Comparison of ENCODE assay signal across 1 cellular context in genomic region chr2:102622646-102623045, GRCh38.
TF ChIP-seq lines count a peak whose summit lies in the region.

No MANE protein-coding gene starts in this region.

TF ChIP-seq in GM12878, 131 proteins besides CTCF, POLR2A, EP300 and RAD21 (continued from another document):
- TF ChIP-seq HDGF (IDR thresholded peaks at IDR 0.05) (no peak), TARDBP (IDR thresholded peaks at IDR 0.05; ENCODE audit: borderline replicate concordance) (no peak), ZNF207 (IDR thresholded peaks at IDR 0.05; ENCODE audit: borderline replicate concordance) (no peak), ZZZ3 (IDR thresholded peaks at IDR 0.05; ENCODE audit: control insufficient read depth, insufficient read length, low read depth) (no peak), SREBF1 (IDR thresholded peaks at IDR 0.05; ENCODE audit: low read length) (no peak), E2F8 (IDR thresholded peaks at IDR 0.05; ENCODE audit: low read depth, partially characterized antibody) (no peak), YY1 (IDR thresholded peaks at IDR 0.05; ENCODE audit: low read depth, low read length) (no peak), CREB1 (IDR thresholded peaks at IDR 0.05; ENCODE audit: low read depth) (no peak), HDAC6 (IDR thresholded peaks at IDR 0.05; ENCODE audit: unreplicated experiment) (no peak), GABPA (IDR thresholded peaks at IDR 0.05; ENCODE audit: low read depth) (no peak), MXI1 (IDR thresholded peaks at IDR 0.05; ENCODE audit: low read depth, low read length) (no peak), CREM (IDR thresholded peaks at IDR 0.05; ENCODE audit: low read depth) (no peak), EZH2 (IDR thresholded peaks at IDR 0.05; ENCODE audit: borderline replicate concordance, control insufficient read depth, low read depth, low read length) (no peak)
- TF ChIP-seq, protein P1, sequence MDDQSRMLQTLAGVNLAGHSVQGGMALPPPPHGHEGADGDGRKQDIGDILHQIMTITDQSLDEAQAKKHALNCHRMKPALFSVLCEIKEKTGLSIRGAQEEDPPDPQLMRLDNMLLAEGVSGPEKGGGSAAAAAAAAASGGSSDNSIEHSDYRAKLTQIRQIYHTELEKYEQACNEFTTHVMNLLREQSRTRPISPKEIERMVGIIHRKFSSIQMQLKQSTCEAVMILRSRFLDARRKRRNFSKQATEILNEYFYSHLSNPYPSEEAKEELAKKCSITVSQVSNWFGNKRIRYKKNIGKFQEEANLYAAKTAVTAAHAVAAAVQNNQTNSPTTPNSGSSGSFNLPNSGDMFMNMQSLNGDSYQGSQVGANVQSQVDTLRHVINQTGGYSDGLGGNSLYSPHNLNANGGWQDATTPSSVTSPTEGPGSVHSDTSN (IDR thresholded peaks at IDR 0.05; ENCODE audit: insufficient replicate concordance, low read depth, low read length): no peak
